ENCODE assay signal across 17 cellular contexts in genomic region chr14:67557118-67557517, GRCh38. TPM values are rescaled to one million over a fixed set of nuclear protein-coding genes. Genes with fewer than 3 reads are reported as not detected.
DNase-seq lines count a peak whose midpoint lies in the region; ATAC-seq and TF ChIP-seq lines count a peak whose summit lies in the region.
"Had no signal": no experiment of that assay in that cellular context is flagged by ENCODE, and none has a peak within 500 bp of the region (broad histone marks: within the 10 kb centered on the region; RNA-seq: fewer than 3 reads in every experiment).

No MANE protein-coding gene starts in this region.

- H3K36me3 ChIP-seq in smooth muscle cell (ENCODE audit: low read depth) = no peaks in the 10 kb centered on the region
- H3K36me3 ChIP-seq: brain microvascular endothelial cell, uterus had no signal

- no peaks in the 10 kb centered on the region for H3K9me3 ChIP-seq in smooth muscle cell (replicated peaks; ENCODE audit: low read depth)
- H3K9me3 ChIP-seq: left ventricle myocardium inferior, uterus had no signal

- DNase-seq in H4 (ENCODE audit: low spot score) (peak; percentile 34), RPMI7951 (ENCODE audit: low read depth) (peak; percentile 64), epithelial cell of esophagus (ENCODE audit: low read depth) (peak; percentile 36), smooth muscle cell (lab: John Stamatoyannopoulos, UW; ENCODE audit: unreplicated experiment) (no peak), ureter (ENCODE audit: low spot score) (no peak)
- DNase-seq: activated CD4-positive, alpha-beta memory T cell treated with anti-CD3 and anti-CD28 coated beads for 36 hours; activated effector memory CD4-positive, alpha-beta T cell treated with anti-CD3 and anti-CD28 coated beads, Interleukin-2, amount 50 U/mL, for 16 hours; brain microvascular endothelial cell; CD4-positive, alpha-beta T cell; left ventricle myocardium inferior; NCI-H146; NCI-H524 treated with DMSO at 0.1 percent for 48 hours; stimulated activated CD4-positive, alpha-beta T cell treated with anti-CD3 and anti-CD28 coated beads, Interleukin-1b, Interleukin-23, amount 100 ng/mL, for 48 hours; uterus had no signal

- no peak for ATAC-seq in GM21526 (IDR thresholded peaks at IDR 0.05; ENCODE audit: low FRiP score, unreplicated experiment)
- ATAC-seq in HG02571 (IDR thresholded peaks at IDR 0.05; ENCODE audit: unreplicated experiment) = no peak

- TF ChIP-seq CTCF in epithelial cell of esophagus (IDR thresholded peaks at IDR 0.05; ENCODE audit: insufficient read depth, low read depth, low read length, missing control alignments) (no peak), smooth muscle cell (IDR thresholded peaks at IDR 0.05; ENCODE audit: borderline replicate concordance, insufficient read depth, poor library complexity, severe bottlenecking) (no peak)

- H2AFZ ChIP-seq in smooth muscle cell (ENCODE audit: low read depth) = no peak overlapping the region

- H3K79me2 ChIP-seq in smooth muscle cell (ENCODE audit: low read depth) = no peaks in the 10 kb centered on the region

- no peak overlapping the region for H3K9ac ChIP-seq in smooth muscle cell (ENCODE audit: low read depth)
- H3K9ac ChIP-seq: KMS-11 had no signal

- H4K20me1 ChIP-seq in smooth muscle cell (ENCODE audit: low read depth) = no peaks in the 10 kb centered on the region

- H3K27ac ChIP-seq in smooth muscle cell (ENCODE audit: low read depth) = peak overlapping the region; percentile 51
- H3K27ac ChIP-seq: brain microvascular endothelial cell, KMS-11, left ventricle myocardium inferior, uterus had no signal

- H3K4me3 ChIP-seq in epithelial cell of esophagus (ENCODE audit: low read length) (no peak overlapping the region), smooth muscle cell (no peak overlapping the region)
- H3K4me3 ChIP-seq: left ventricle myocardium inferior, uterus had no signal

- H3F3A ChIP-seq in smooth muscle cell (ENCODE audit: low read depth) = no peaks in the 10 kb centered on the region

- H3K4me2 ChIP-seq in smooth muscle cell = no peak overlapping the region
- H3K4me2 ChIP-seq: KMS-11 had no signal

- H3K4me1 ChIP-seq in smooth muscle cell (ENCODE audit: low read depth) = no peaks in the 10 kb centered on the region
- H3K4me1 ChIP-seq: left ventricle myocardium inferior, uterus had no signal

- 67% methylated on average over 7 of the region's 7 CpGs for WGBS in smooth muscle cell (ENCODE audit: low lambda C conversion rate)

- no peaks in the 10 kb centered on the region for H3K27me3 ChIP-seq in smooth muscle cell (ENCODE audit: low read depth)
- H3K27me3 ChIP-seq: brain microvascular endothelial cell, uterus had no signal

RNA-seq across cellular contexts. Expression of gene PLEKHH1, which starts 24.0 kb away (rescaled TPM):
- 0.94 and 1.8 TPM in 2 replicates for total RNA-seq in H4 (2014; rRNA removed; shearing (Covaris generic))
- total RNA-seq in RPMI7951 (2014; rRNA removed; shearing (Covaris generic)) = 2.3 and 2.6 TPM in 2 replicates
- total RNA-seq in smooth muscle cell (2.6 and 12.1 TPM in 2 replicates), ureter (46.3 TPM)
- polyA plus RNA-seq in smooth muscle cell = 0.88 and 3.8 TPM in 2 replicates

RNA-seq across cellular contexts. Expression of gene PIGH, which starts 43.0 kb away (rescaled TPM):
- total RNA-seq in H4 (2014; rRNA removed; shearing (Covaris generic)) = 27.5 and 31.5 TPM in 2 replicates
- total RNA-seq in RPMI7951 (2014; rRNA removed; shearing (Covaris generic)) = 18.5 and 20.9 TPM in 2 replicates
- total RNA-seq in smooth muscle cell (15.5 and 35.8 TPM in 2 replicates), ureter (29.8 TPM)
- polyA plus RNA-seq in smooth muscle cell = 20.6 and 23.7 TPM in 2 replicates

Comparison
In these comparisons a context has a peak if more than half of its experiments do, and no peak if none do; other contexts are left out.
1. DNase-seq: peak in H4 (single experiment), RPMI7951 (single experiment) and epithelial cell of esophagus (single experiment); none in smooth muscle cell (single experiment) and ureter (single experiment).